23 cellular contexts compared by ENCODE assay signal in the genomic region with DNA sequence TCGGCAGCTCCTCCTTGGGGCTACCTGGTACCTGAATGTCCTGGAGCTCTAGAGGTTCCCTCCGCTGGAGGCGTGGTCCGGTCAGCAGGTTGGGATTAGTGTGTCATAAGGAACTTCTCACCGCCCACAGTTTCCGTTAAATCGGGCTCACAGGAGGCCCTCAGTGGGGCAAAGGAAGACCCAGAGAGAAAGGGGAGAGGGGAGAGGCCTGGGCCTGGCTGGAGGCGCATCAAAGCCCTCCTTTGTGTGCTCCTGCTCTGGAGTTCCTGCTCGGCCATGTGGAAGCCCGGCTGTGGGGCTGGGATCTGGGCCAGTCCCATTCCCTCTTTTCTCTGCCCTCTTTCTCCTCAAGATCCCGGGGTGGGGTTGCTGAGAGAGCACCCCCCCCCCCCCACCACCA. TPM values are rescaled to one million over a fixed set of nuclear protein-coding genes. Genes with fewer than 3 reads are reported as not detected.
DNase-seq lines count a peak whose midpoint lies in the region; FAIRE-seq and TF ChIP-seq lines count a peak whose summit lies in the region.
"Had no signal": no experiment of that assay in that cellular context is flagged by ENCODE, and none has a peak within 500 bp of the region (broad histone marks: within the 10 kb centered on the region; RNA-seq: fewer than 3 reads in every experiment).

A gene (minus strand): TSS at position 37 of the 400 bp plus-strand sequence. CDS start 2,604 bp downstream, outside the sequence.

- 61% methylated on average over 4 of the region's 11 CpGs for WGBS in esophagus muscularis mucosa

- DNase-seq in astrocyte (ENCODE audit: low read depth) (peak; percentile 9), hypothalamus (lab: John Stamatoyannopoulos, UW) (peak in 28 of 51 donors; percentile 6 to 74 (median 36)), GDM1 (lab: John Stamatoyannopoulos, UW) (no peak), cortex of kidney (lab: John Stamatoyannopoulos, UW) (no peak), esophagus muscularis mucosa (ENCODE audit: extremely low spot score) (no peak)
- DNase-seq: AML-193; effector CD4-positive, alpha-beta T cell; EL; esophagus squamous epithelium; NCI-H1417 treated with DMSO at 0.1 percent for 48 hours; NCI-H2171; ovary; stomach; T-helper 9 cell; upper lobe of right lung had no signal

- H3K36me3 ChIP-seq in HUES6 (ENCODE audit: control insufficient read depth, insufficient read depth, low read length): no peaks in the 10 kb centered on the region
- H3K36me3 ChIP-seq in astrocyte (ENCODE audit: insufficient read depth, low read length): no peaks in the 10 kb centered on the region
- H3K36me3 ChIP-seq in rectal smooth muscle tissue (ENCODE audit: control insufficient read depth, insufficient read depth, low read length): no peaks in the 10 kb centered on the region
- H3K36me3 ChIP-seq in esophagus muscularis mucosa: no peaks in the 10 kb centered on the region
- H3K36me3 ChIP-seq: esophagus squamous epithelium, ovary, SJSA1, stomach, upper lobe of right lung had no signal

- no peak within 1 kb of the TSS for H3K4me3 Mint-ChIP-seq in astrocyte (ENCODE audit: unreplicated experiment)
- H3K4me3 Mint-ChIP-seq: central memory CD8-positive, alpha-beta T cell had no signal

- no peaks in the 10 kb centered on the region for H3K36me3 Mint-ChIP-seq in astrocyte (ENCODE audit: low read depth, unreplicated experiment)

- H3K4me3 ChIP-seq in HUES6 (ENCODE audit: low read depth, low read length): no peak within 1 kb of the TSS
- H3K4me3 ChIP-seq in astrocyte (ENCODE audit: insufficient read depth, low read depth, low read length): no peak within 1 kb of the TSS
- H3K4me3 ChIP-seq in rectal smooth muscle tissue (ENCODE audit: low read length): no peak within 1 kb of the TSS
- no peak within 1 kb of the TSS for H3K4me3 ChIP-seq in esophagus muscularis mucosa
- H3K4me3 ChIP-seq: esophagus squamous epithelium, ovary, SJSA1, stomach, upper lobe of right lung had no signal

- no peaks in the 10 kb centered on the region for H3K9me3 Mint-ChIP-seq in astrocyte (ENCODE audit: unreplicated experiment)
- H3K9me3 Mint-ChIP-seq: central memory CD8-positive, alpha-beta T cell had no signal

- H3K4me1 Mint-ChIP-seq in astrocyte (ENCODE audit: low read depth, unreplicated experiment): no peaks in the 10 kb centered on the region
- H3K4me1 Mint-ChIP-seq: central memory CD8-positive, alpha-beta T cell had no signal

- H3K4me2 ChIP-seq in astrocyte (ENCODE audit: low read length): peak within 1 kb of the TSS; percentile 48

- no peaks in the 10 kb centered on the region for H3K79me2 ChIP-seq in astrocyte (ENCODE audit: insufficient read depth, low read length)

- TF ChIP-seq POLR2A in esophagus muscularis mucosa (IDR thresholded peaks at IDR 0.05; ENCODE audit: low read depth): no peak

- intact Hi-C loops in esophagus muscularis mucosa (cut with DNase I): no loop called here

- no peak for FAIRE-seq in astrocyte (lab: Jason Lieb, UNC)

- H2AFZ ChIP-seq in astrocyte (ENCODE audit: low read depth, low read length): peak within 1 kb of the TSS; percentile 47

- peaks cover 14% of the 10 kb centered on the region for H3K27me3 Mint-ChIP-seq in astrocyte (ENCODE audit: low read depth, unreplicated experiment)

- H3K9ac ChIP-seq in HUES6 (ENCODE audit: low read length): peak within 1 kb of the TSS; percentile 12
- H3K9ac ChIP-seq in astrocyte (ENCODE audit: low read length): no peak within 1 kb of the TSS
- H3K9ac ChIP-seq in rectal smooth muscle tissue (ENCODE audit: low read length): no peak within 1 kb of the TSS

- no peak within 1 kb of the TSS for H3K27ac Mint-ChIP-seq in astrocyte (ENCODE audit: unreplicated experiment)

- H3K27me3 ChIP-seq in HUES6 (ENCODE audit: control insufficient read depth, insufficient read depth, low read length) (no peaks in the 10 kb centered on the region), astrocyte (ENCODE audit: insufficient read depth, low read length) (peaks cover 4% of the 10 kb centered on the region), rectal smooth muscle tissue (ENCODE audit: control insufficient read depth, insufficient read depth, low read length) (no peaks in the 10 kb centered on the region), esophagus muscularis mucosa (no peaks in the 10 kb centered on the region)
- H3K27me3 ChIP-seq: ovary, SJSA1, stomach, upper lobe of right lung had no signal

- H3K4me1 ChIP-seq in HUES6 (ENCODE audit: control insufficient read depth, insufficient read depth, low read length): no peaks in the 10 kb centered on the region
- peaks cover 4% of the 10 kb centered on the region for H3K4me1 ChIP-seq in astrocyte (ENCODE audit: insufficient read depth, low read length)
- H3K4me1 ChIP-seq in rectal smooth muscle tissue (ENCODE audit: control insufficient read depth, insufficient read depth, low read length): no peaks in the 10 kb centered on the region
- peaks cover 0 to 6% (median 0%) of the 10 kb centered on the region in 4 donors for H3K4me1 ChIP-seq in esophagus muscularis mucosa
- H3K4me1 ChIP-seq: esophagus squamous epithelium, SJSA1, stomach, upper lobe of right lung had no signal

- TF ChIP-seq CTCF in astrocyte (IDR thresholded peaks at IDR 0.05; ENCODE audit: insufficient read depth, low read depth, low read length): no peak
- no peak for TF ChIP-seq CTCF in esophagus muscularis mucosa (IDR thresholded peaks at IDR 0.05)

- H3K27ac ChIP-seq in HUES6 (ENCODE audit: low read depth, low read length): no peak within 1 kb of the TSS
- H3K27ac ChIP-seq in astrocyte (ENCODE audit: low read depth, low read length): no peak within 1 kb of the TSS
- peak within 1 kb of the TSS; percentile 43 for H3K27ac ChIP-seq in rectal smooth muscle tissue (ENCODE audit: low read depth, low read length)
- no peak within 1 kb of the TSS for H3K27ac ChIP-seq in esophagus muscularis mucosa (replicated peaks in 1 of 4)
- H3K27ac ChIP-seq: esophagus squamous epithelium, ovary, SJSA1, stomach, upper lobe of right lung had no signal

- H3K9me3 ChIP-seq in HUES6 (ENCODE audit: control insufficient read depth, insufficient read depth, low read depth, low read length): no peaks in the 10 kb centered on the region
- H3K9me3 ChIP-seq in astrocyte (ENCODE audit: insufficient read depth, low read depth, low read length): no peaks in the 10 kb centered on the region
- no peaks in the 10 kb centered on the region for H3K9me3 ChIP-seq in esophagus muscularis mucosa
- H3K9me3 ChIP-seq: esophagus squamous epithelium, ovary, SJSA1, stomach, upper lobe of right lung had no signal

- no peak for TF ChIP-seq EP300 in esophagus muscularis mucosa (IDR thresholded peaks at IDR 0.05)

- no peaks in the 10 kb centered on the region for H4K20me1 ChIP-seq in astrocyte (ENCODE audit: insufficient read depth, low read length)

RNA-seq across cellular contexts. Expression of the gene that starts here (rescaled TPM):
- total RNA-seq in astrocyte (not detected in 2 replicates), esophagus muscularis mucosa (under 1 TPM in 3 of 4 donors, not detected in 1; 0.13 to 0.52 (median 0.50) TPM)
- total RNA-seq: esophagus squamous epithelium, glomerular endothelial cell, HT-29, liver, OCI-LY7, ovary, SJSA1, upper lobe of right lung had no signal

Comparison
In these comparisons a context has a peak if more than half of its experiments do, and no peak if none do; other contexts are left out.
1. Peak in DNase-seq and H3K4me2 ChIP-seq in astrocyte; RNA of the gene not detected or under 1 TPM.
2. DNase-seq: peak in hypothalamus (28 of 51); none in GDM1 (single experiment), cortex of kidney (single experiment) and esophagus muscularis mucosa (single experiment).